16 cellular contexts compared by ENCODE assay signal in genomic region chr15:82165948-82166376, GRCh38.
DNase-seq lines count a peak whose midpoint lies in the region; ATAC-seq and TF ChIP-seq lines count a peak whose summit lies in the region.
"Had no signal": no experiment of that assay in that cellular context is flagged by ENCODE, and none has a peak within 500 bp of the region (broad histone marks: within the 10 kb centered on the region; RNA-seq: fewer than 3 reads in every experiment).

No MANE protein-coding gene starts in this region.

- H3K27ac ChIP-seq in left ventricle myocardium inferior (replicated peaks): no peak overlapping the region
- H3K27ac ChIP-seq: C4-2B, skin epidermis, testis had no signal

- TF ChIP-seq CTCF in GM13976 (IDR thresholded peaks at IDR 0.05; ENCODE audit: borderline replicate concordance, control extremely low read depth, extremely low read depth, insufficient read depth, missing control alignments) (no peak), left ventricle myocardium inferior (IDR thresholded peaks at IDR 0.05; ENCODE audit: borderline replicate concordance) (no peak)

- H3K9me3 Mint-ChIP-seq in stimulated activated memory B cell treated with anti-CD40 and anti-IgM and Interleukin-4, amounts not matched to agents 10 μg/mL and 1 μg/mL and 100 μg/mL, for 72 hours: no peaks in the 10 kb centered on the region

- no peak overlapping the region for H3K27ac Mint-ChIP-seq in stimulated activated memory B cell treated with anti-CD40 and anti-IgM and Interleukin-4, amounts not matched to agents 10 μg/mL and 1 μg/mL and 100 μg/mL, for 72 hours

- no peak overlapping the region for H3K4me3 Mint-ChIP-seq in stimulated activated memory B cell treated with anti-CD40 and anti-IgM and Interleukin-4, amounts not matched to agents 10 μg/mL and 1 μg/mL and 100 μg/mL, for 72 hours

- H3K27me3 ChIP-seq in left ventricle myocardium inferior (ENCODE audit: low read depth): no peaks in the 10 kb centered on the region
- H3K27me3 ChIP-seq: testis had no signal

- peaks cover 8% of the 10 kb centered on the region for H3K4me1 Mint-ChIP-seq in stimulated activated memory B cell treated with anti-CD40 and anti-IgM and Interleukin-4, amounts not matched to agents 10 μg/mL and 1 μg/mL and 100 μg/mL, for 72 hours

- no peak overlapping the region for H3K4me3 ChIP-seq in left ventricle myocardium inferior
- H3K4me3 ChIP-seq: skin epidermis, testis had no signal

- H3K4me1 ChIP-seq in left ventricle myocardium inferior: peaks cover 4% of the 10 kb centered on the region
- H3K4me1 ChIP-seq: testis had no signal

- peak; percentile 33 for DNase-seq in GM13976 (ENCODE audit: low spot score)
- DNase-seq in dermis microvascular lymphatic vessel endothelial cell (ENCODE audit: low read depth in 2 of 2): peak; percentile 51 to 58
- no peak for DNase-seq in left ventricle myocardium inferior
- DNase-seq: activated effector memory CD4-positive, alpha-beta T cell treated with Interleukin-2 at 50 U/mL for 16 hours; DMS 273 treated with DMSO at 0.1 percent for 48 hours; NCI-H2029 treated with DMSO at 0.1 percent for 48 hours; NCI-H510A treated with DMSO at 0.1 percent for 48 hours; SHP77 treated with DMSO at 0.1 percent for 48 hours; stimulated activated CD4-positive, alpha-beta T cell treated with anti-CD3 and anti-CD28 coated beads, Interleukin-4, amount 100 ng/mL, for 1 hour; testis had no signal

- in situ Hi-C loops in GM13976 (cut with MboI; ENCODE audit: low sequenced_read_pairs, unreplicated experiment): no loop called here

- intact Hi-C loops in left ventricle myocardium inferior (cut with micrococcal nuclease): no loop called here

- H3K36me3 Mint-ChIP-seq in stimulated activated memory B cell treated with anti-CD40 and anti-IgM and Interleukin-4, amounts not matched to agents 10 μg/mL and 1 μg/mL and 100 μg/mL, for 72 hours: peaks cover 34% of the 10 kb centered on the region

- H3K9me3 ChIP-seq in left ventricle myocardium inferior (replicated peaks): no peaks in the 10 kb centered on the region
- H3K9me3 ChIP-seq: testis had no signal

- H3K27me3 Mint-ChIP-seq in stimulated activated memory B cell treated with anti-CD40 and anti-IgM and Interleukin-4, amounts not matched to agents 10 μg/mL and 1 μg/mL and 100 μg/mL, for 72 hours: no peaks in the 10 kb centered on the region

- H3K36me3 ChIP-seq in left ventricle myocardium inferior: peaks cover 26% of the 10 kb centered on the region

- ATAC-seq in HG02759 (IDR thresholded peaks at IDR 0.05; ENCODE audit: unreplicated experiment): peak; percentile 47
- peak; percentile 54 for ATAC-seq in stimulated activated memory B cell treated with anti-CD40 and anti-IgM and Interleukin-4, amounts not matched to agents 10 μg/mL and 1 μg/mL and 100 μg/mL, for 72 hours
- no peak for ATAC-seq in HG02798 (IDR thresholded peaks at IDR 0.05; ENCODE audit: poor library complexity, unreplicated experiment)
- no peak for ATAC-seq in GM21529 (IDR thresholded peaks at IDR 0.05; ENCODE audit: unreplicated experiment)

Comparison
In these comparisons a context has a peak if more than half of its experiments do, and no peak if none do; other contexts are left out.
1. ATAC-seq: peak in HG02759 (single experiment) and stimulated activated memory B cell treated with anti-CD40 and anti-IgM and Interleukin-4, amounts not matched to agents 10 μg/mL and 1 μg/mL and 100 μg/mL, for 72 hours (single experiment); none in HG02798 (single experiment) and GM21529 (single experiment).